1 cellular context compared by ENCODE assay signal in genomic region chr11:69470793-69471192, GRCh38.
TF ChIP-seq lines count a peak whose summit lies in the region.

No MANE protein-coding gene starts in this region.

TF ChIP-seq in H1, 55 proteins besides CTCF, POLR2A, EP300 and RAD21 (continued from another document):
- TF ChIP-seq SUZ12 (IDR thresholded peaks at IDR 0.05; ENCODE audit: low read length) (no peak), TAF1 (IDR thresholded peaks at IDR 0.05; ENCODE audit: low read depth, low read length) (no peak)
